In genomic region chr16:86374603-86375002, GRCh38 we compare ENCODE assay signal across 17 cellular contexts.
DNase-seq lines count a peak whose midpoint lies in the region; ATAC-seq, FAIRE-seq and TF ChIP-seq lines count a peak whose summit lies in the region.
"Had no signal": no experiment of that assay in that cellular context is flagged by ENCODE, and none has a peak within 500 bp of the region (broad histone marks: within the 10 kb centered on the region; RNA-seq: fewer than 3 reads in every experiment).

No MANE protein-coding gene starts in this region.

- H3K36me3 Mint-ChIP-seq in astrocyte (ENCODE audit: low read depth, unreplicated experiment), result no peaks in the 10 kb centered on the region
- H3K36me3 Mint-ChIP-seq: CD4-positive, alpha-beta memory T cell had no signal

- POLR2A ChIA-PET in HEK293 (lab: Yijun Ruan, JAX), result no interaction called here

- no peak for TF ChIP-seq CTCF in HEK293 (tag by site-specific recombination; IDR thresholded peaks at IDR 0.05)
- no peak for TF ChIP-seq CTCF in astrocyte (IDR thresholded peaks at IDR 0.05; ENCODE audit: insufficient read depth, low read depth, low read length)
- TF ChIP-seq CTCF in vagina (IDR thresholded peaks at IDR 0.05), result no peak

- H3K9ac ChIP-seq in astrocyte (ENCODE audit: low read length), result no peak overlapping the region

- peak overlapping the region; percentile 60 for H3K4me2 ChIP-seq in astrocyte (ENCODE audit: low read length)

- no peak overlapping the region for H3K27ac Mint-ChIP-seq in astrocyte (ENCODE audit: unreplicated experiment)
- H3K27ac Mint-ChIP-seq: CD4-positive, alpha-beta memory T cell had no signal

- peaks cover 8% of the 10 kb centered on the region for H3K9me3 Mint-ChIP-seq in astrocyte (ENCODE audit: unreplicated experiment)

- no peak for ATAC-seq in HG03432 (IDR thresholded peaks at IDR 0.05; ENCODE audit: unreplicated experiment)
- ATAC-seq: HepG2 had no signal

- intact Hi-C loops in vagina (cut with DNase I), result no loop called here

- no peaks in the 10 kb centered on the region for H3K9me3 ChIP-seq in HEK293 (ENCODE audit: control insufficient read depth, insufficient read depth, low read depth, low read length)
- H3K9me3 ChIP-seq in astrocyte (ENCODE audit: insufficient read depth, low read depth, low read length), result peaks cover 11% of the 10 kb centered on the region
- peaks cover 11% of the 10 kb centered on the region for H3K9me3 ChIP-seq in vagina
- H3K9me3 ChIP-seq: BE2C had no signal

- no peak overlapping the region for H3K27ac ChIP-seq in HEK293 (ENCODE audit: extremely low read depth, low read depth, low read length)
- H3K27ac ChIP-seq in astrocyte (ENCODE audit: low read depth, low read length), result no peak overlapping the region
- peak overlapping the region; percentile 66 for H3K27ac ChIP-seq in vagina
- H3K27ac ChIP-seq: C4-2B had no signal

- H3K79me2 ChIP-seq in astrocyte (ENCODE audit: insufficient read depth, low read length), result no peaks in the 10 kb centered on the region

- CTCF ChIA-PET in HEK293 (lab: Yijun Ruan, JAX), result interaction anchor here (0.5 kb wide), 1 partner anchor 169 kb away, joined by 3 read pairs; no protein-coding TSS in a partner anchor

- no peak overlapping the region for H2AFZ ChIP-seq in astrocyte (ENCODE audit: low read depth, low read length)

- no peak overlapping the region for H3K4me3 Mint-ChIP-seq in astrocyte (ENCODE audit: unreplicated experiment)
- H3K4me3 Mint-ChIP-seq: CD4-positive, alpha-beta memory T cell had no signal

- no peaks in the 10 kb centered on the region for H4K20me1 ChIP-seq in astrocyte (ENCODE audit: insufficient read depth, low read length)

- DNase-seq in LHCN-M2 (ENCODE audit: low read depth) (peak; percentile 39), astrocyte (ENCODE audit: low read depth) (no peak), vagina (ENCODE audit: extremely low spot score in 2 of 2) (no peak), H54 (ENCODE audit: insufficient read length, low spot score) (no peak), NCI-H1417 treated with DMSO at 0.1 percent for 48 hours (lab: John Stamatoyannopoulos, UW) (no peak)
- DNase-seq: BE2C; CD4-positive, alpha-beta memory T cell; COR-L47; DND-41; GF-D8 had no signal

- no peaks in the 10 kb centered on the region for H3K4me1 ChIP-seq in HEK293 (ENCODE audit: control insufficient read depth, insufficient read depth, low read length)
- H3K4me1 ChIP-seq in astrocyte (ENCODE audit: insufficient read depth, low read length), result peaks cover 20% of the 10 kb centered on the region
- peaks cover 19% of the 10 kb centered on the region for H3K4me1 ChIP-seq in vagina
- H3K4me1 ChIP-seq: BE2C had no signal

- TF ChIP-seq POLR2A in vagina (IDR thresholded peaks at IDR 0.05) (no peak), H54 (IDR thresholded peaks at IDR 0.05; ENCODE audit: low read depth, low read length) (no peak)

- FAIRE-seq in astrocyte (lab: Jason Lieb, UNC) (no peak), H54 (lab: Jason Lieb, UNC) (no peak)
- FAIRE-seq: A204.1, GM19239, H1, HepG2 had no signal

- H3K4me1 Mint-ChIP-seq in astrocyte (ENCODE audit: low read depth, unreplicated experiment), result peaks cover 11% of the 10 kb centered on the region
- H3K4me1 Mint-ChIP-seq: CD4-positive, alpha-beta memory T cell had no signal

- no peaks in the 10 kb centered on the region for H3K36me3 ChIP-seq in HEK293 (ENCODE audit: control insufficient read depth in 2 of 2, insufficient read depth in 1 of 2, low read length in 2 of 2)
- no peaks in the 10 kb centered on the region for H3K36me3 ChIP-seq in astrocyte (ENCODE audit: insufficient read depth, low read length)
- peaks cover 0 to 3% of the 10 kb centered on the region in 2 donors for H3K36me3 ChIP-seq in vagina
- H3K36me3 ChIP-seq: BE2C had no signal

- no peaks in the 10 kb centered on the region for H3K27me3 ChIP-seq in astrocyte (ENCODE audit: insufficient read depth, low read length)
- H3K27me3 ChIP-seq in vagina, result no peaks in the 10 kb centered on the region
- H3K27me3 ChIP-seq: BE2C had no signal

- H3K4me3 ChIP-seq in HEK293 (ENCODE audit: low read depth, low read length) (no peak overlapping the region), astrocyte (ENCODE audit: insufficient read depth, low read depth, low read length) (no peak overlapping the region), vagina (no peak overlapping the region)

- peaks cover 12% of the 10 kb centered on the region for H3K27me3 Mint-ChIP-seq in astrocyte (ENCODE audit: low read depth, unreplicated experiment)

TF ChIP-seq in HEK293, 187 proteins besides CTCF, POLR2A, EP300 and RAD21:
- TF ChIP-seq ZEB2 (tag by site-specific recombination; IDR thresholded peaks at IDR 0.05) (no peak), ZNF114 (tag by site-specific recombination; IDR thresholded peaks at IDR 0.05) (no peak), ZNF48 (tag by site-specific recombination; IDR thresholded peaks at IDR 0.05) (no peak), SETDB1 (IDR thresholded peaks at IDR 0.05; ENCODE audit: insufficient read length, low read length) (peak; percentile 50), ZNF791 (tag by site-specific recombination; IDR thresholded peaks at IDR 0.05) (no peak), ZNF174 (tag by site-specific recombination; IDR thresholded peaks at IDR 0.05) (no peak), TRIM28 (IDR thresholded peaks at IDR 0.05; ENCODE audit: borderline replicate concordance, low read length) (peak; percentile 88; the same call in 1 of the 2 replicates)
